Comparison of ENCODE assay signal across 20 cellular contexts in genomic region chr1:236124965-236125364, GRCh38. TPM values are rescaled to one million over a fixed set of nuclear protein-coding genes. Genes with fewer than 3 reads are reported as not detected.
A peak's percentile ranks its signal among the peaks of the same experiment; 100 is the strongest.
DNase-seq lines count a peak whose midpoint lies in the region; ATAC-seq and TF ChIP-seq lines count a peak whose summit lies in the region.
"Had no signal": no experiment of that assay in that cellular context is flagged by ENCODE, and none has a peak within 500 bp of the region (broad histone marks: within the 10 kb centered on the region; RNA-seq: fewer than 3 reads in every experiment).

No MANE protein-coding gene starts in this region.

- no peak overlapping the region for H3K27ac Mint-ChIP-seq in T-helper 2 cell treated with Interferon-gamma antibody and Interleukin-4, amounts not matched to agents 5 μg/mL and 100 μg/mL, for 36 hours
- H3K27ac Mint-ChIP-seq in Caco-2 (ENCODE audit: unreplicated experiment) = no peak overlapping the region
- H3K27ac Mint-ChIP-seq: B cell; naive B cell; stimulated activated memory B cell treated with anti-CD40 and anti-IgM and Interleukin-4, amounts not matched to agents 10 μg/mL and 1 μg/mL and 100 μg/mL, for 72 hours; T-helper 1 cell treated with Interleukin-12 subunit alpha and Interleukin-12 subunit beta and Interleukin-4 antibody, amounts not matched to agents 30 μg/mL and 1 μg/mL, for 36 hours had no signal

- no peak overlapping the region for H3K4me3 ChIP-seq in GM06990 (replicated peaks; ENCODE audit: low read depth, low read length)
- H3K4me3 ChIP-seq in Jurkat, Clone E6-1 (ENCODE audit: low read length) = no peak overlapping the region
- H3K4me3 ChIP-seq in astrocyte of the spinal cord (ENCODE audit: low read depth, low read length) = no peak overlapping the region
- no peak overlapping the region for H3K4me3 ChIP-seq in Caco-2 (ENCODE audit: low read depth, low read length)
- H3K4me3 ChIP-seq: coronary artery, left ventricle myocardium inferior, right atrium auricular region had no signal

- H3K9me3 ChIP-seq in Caco-2 = no peaks in the 10 kb centered on the region
- H3K9me3 ChIP-seq: left ventricle myocardium inferior, right atrium auricular region had no signal

- 0 out of 2 replicates have a peak, but pooled peaks cover 6% of the 10 kb centered on the region for H3K4me1 ChIP-seq in Caco-2
- H3K4me1 ChIP-seq: left ventricle myocardium inferior, right atrium auricular region had no signal

- in situ Hi-C loops in astrocyte of the spinal cord (cut with HindIII; ENCODE audit: low sequenced_read_pairs) = no loop called here

- H3K4me1 Mint-ChIP-seq in T-helper 2 cell treated with Interferon-gamma antibody and Interleukin-4, amounts not matched to agents 5 μg/mL and 100 μg/mL, for 36 hours (ENCODE audit: low read depth) = peaks cover 17% of the 10 kb centered on the region
- peaks cover 6% of the 10 kb centered on the region for H3K4me1 Mint-ChIP-seq in Caco-2 (ENCODE audit: low read depth, unreplicated experiment)

- ATAC-seq in HG03439 (IDR thresholded peaks at IDR 0.05; ENCODE audit: unreplicated experiment) = no peak
- ATAC-seq: stimulated activated memory B cell treated with anti-CD40 and anti-IgM and Interleukin-4, amounts not matched to agents 10 μg/mL and 1 μg/mL and 100 μg/mL, for 72 hours had no signal

- DNase-seq in GM06990 (ENCODE audit: extremely low read depth, insufficient read length) (no peak), astrocyte of the spinal cord (ENCODE audit: low read depth, low spot score) (no peak), Caco-2 (no peak), NCI-H187 (lab: John Stamatoyannopoulos, UW) (no peak)
- peak; percentile 17 for DNase-seq in Jurkat, Clone E6-1 (ENCODE audit: low read depth, low spot score)
- no peak for DNase-seq in T-helper 2 cell treated with Interferon-gamma antibody and Interleukin-4, amounts not matched to agents 5 μg/mL and 100 μg/mL, for 36 hours (ENCODE audit: low spot score)
- DNase-seq: activated CD4-positive, alpha-beta T cell treated with anti-CD3 and anti-CD28 coated beads, Interleukin-2, amount 50 U/mL, for 1 hour; amniotic stem cell; hippocampal formation; left ventricle myocardium inferior; naive B cell; NCI-H2171; stimulated activated CD4-positive, alpha-beta T cell treated with anti-CD3 and anti-CD28 coated beads, Interleukin-4, amount 100 ng/mL, for 24 hours had no signal

- H3K27me3 Mint-ChIP-seq in T-helper 2 cell treated with Interferon-gamma antibody and Interleukin-4, amounts not matched to agents 5 μg/mL and 100 μg/mL, for 36 hours (ENCODE audit: low read depth) = peaks cover 11% of the 10 kb centered on the region
- no peaks in the 10 kb centered on the region for H3K27me3 Mint-ChIP-seq in Caco-2 (ENCODE audit: insufficient read depth, unreplicated experiment)

- POLR2A ChIA-PET in Caco-2 (lab: Charles Lee) = no interaction called here

- H3K27ac ChIP-seq in 22Rv1 = no peak overlapping the region
- H3K27ac ChIP-seq: coronary artery, left ventricle myocardium inferior, right atrium auricular region had no signal

- TF ChIP-seq CTCF in 22Rv1 (IDR thresholded peaks at IDR 0.05) (0 out of 2 replicates have a peak, but pooled peaks have one; percentile 4), GM06990 (IDR thresholded peaks at IDR 0.05; ENCODE audit: insufficient read depth, low read length, poor library complexity, severe bottlenecking) (peak; percentile 58), astrocyte of the spinal cord (IDR thresholded peaks at IDR 0.05; ENCODE audit: low read depth, low read length) (peak; percentile 5), Caco-2 (IDR thresholded peaks at IDR 0.05; ENCODE audit: insufficient read depth in 1 of 2, low read depth in 1 of 2, low read length in 1 of 2, severe bottlenecking in 1 of 2, unreplicated experiment in 1 of 2) (peak in 1 of 2 experiments; percentile 4)

- BruUV-seq in Caco-2 (replicated peaks; lab: Mats Ljungman, UMichigan) = no TSS peak

- no peaks in the 10 kb centered on the region for H3K36me3 Mint-ChIP-seq in T-helper 2 cell treated with Interferon-gamma antibody and Interleukin-4, amounts not matched to agents 5 μg/mL and 100 μg/mL, for 36 hours (ENCODE audit: low read depth)
- no peaks in the 10 kb centered on the region for H3K36me3 Mint-ChIP-seq in Caco-2 (ENCODE audit: insufficient read depth, unreplicated experiment)
- H3K36me3 Mint-ChIP-seq: naive B cell; stimulated activated memory B cell treated with anti-CD40 and anti-IgM and Interleukin-4, amounts not matched to agents 10 μg/mL and 1 μg/mL and 100 μg/mL, for 72 hours had no signal

- no peak overlapping the region for H3K4me3 Mint-ChIP-seq in T-helper 2 cell treated with Interferon-gamma antibody and Interleukin-4, amounts not matched to agents 5 μg/mL and 100 μg/mL, for 36 hours
- no peak overlapping the region for H3K4me3 Mint-ChIP-seq in Caco-2 (ENCODE audit: unreplicated experiment)
- H3K4me3 Mint-ChIP-seq: B cell; naive B cell; stimulated activated memory B cell treated with anti-CD40 and anti-IgM and Interleukin-4, amounts not matched to agents 10 μg/mL and 1 μg/mL and 100 μg/mL, for 72 hours; T-helper 1 cell treated with Interleukin-12 subunit alpha and Interleukin-12 subunit beta and Interleukin-4 antibody, amounts not matched to agents 30 μg/mL and 1 μg/mL, for 36 hours had no signal

- CTCF ChIA-PET in Caco-2 (lab: Charles Lee) = no interaction called here

- intact Hi-C loops in Caco-2 (cut with micrococcal nuclease; ENCODE audit: unreplicated experiment) = no loop called here

- H3K27me3 ChIP-seq in GM06990 (replicated peaks; ENCODE audit: control insufficient read depth, insufficient read depth, low read length) (no peaks in the 10 kb centered on the region), Caco-2 (replicated peaks; ENCODE audit: control insufficient read depth, insufficient read depth, low read length) (no peaks in the 10 kb centered on the region)
- H3K27me3 ChIP-seq: right atrium auricular region had no signal

- no peaks in the 10 kb centered on the region for H3K9me3 Mint-ChIP-seq in T-helper 2 cell treated with Interferon-gamma antibody and Interleukin-4, amounts not matched to agents 5 μg/mL and 100 μg/mL, for 36 hours
- H3K9me3 Mint-ChIP-seq in Caco-2 (ENCODE audit: unreplicated experiment) = no peaks in the 10 kb centered on the region
- H3K9me3 Mint-ChIP-seq: naive B cell; stimulated activated memory B cell treated with anti-CD40 and anti-IgM and Interleukin-4, amounts not matched to agents 10 μg/mL and 1 μg/mL and 100 μg/mL, for 72 hours; T-helper 1 cell treated with Interleukin-12 subunit alpha and Interleukin-12 subunit beta and Interleukin-4 antibody, amounts not matched to agents 30 μg/mL and 1 μg/mL, for 36 hours had no signal

- H3K36me3 ChIP-seq in GM06990 (ENCODE audit: control insufficient read depth, insufficient read depth, low read length) (no peaks in the 10 kb centered on the region), Caco-2 (ENCODE audit: control insufficient read depth, insufficient read depth, low read length) (no peaks in the 10 kb centered on the region)
- H3K36me3 ChIP-seq: left ventricle myocardium inferior, right atrium auricular region had no signal

RNA-seq across cellular contexts. Expression of gene GPR137B, which starts 17.4 kb away (rescaled TPM):
- polyA plus RNA-seq in Jurkat, Clone E6-1 (2012; ENCODE audit: insufficient read depth, insufficient read length) = 11.5 TPM
- total RNA-seq in Caco-2 (2022) = 5.5 and 5.9 TPM in 2 replicates
